Comparison of ENCODE assay signal across 15 cellular contexts in genomic region chr21:43130094-43130493, GRCh38. TPM values are rescaled to one million over a fixed set of nuclear protein-coding genes. Genes with fewer than 3 reads are reported as not detected.
"Had no signal": no experiment of that assay in that cellular context is flagged by ENCODE, and none has a peak within 500 bp of the region (broad histone marks: within the 10 kb centered on the region; RNA-seq: fewer than 3 reads in every experiment).

No MANE protein-coding gene starts in this region.

RNA-seq across cellular contexts. Expression of gene CRYAA, which starts 38.7 kb away (rescaled TPM):
- total RNA-seq: activated B cell treated with CpG ODN at 0.5 μM for 24 hours; activated CD4-positive, alpha-beta memory T cell treated with anti-CD3 and anti-CD28 coated beads for 36 hours; activated CD4-positive, alpha-beta memory T cell treated with anti-CD3 and anti-CD28 coated beads, Interleukin-2, amount 10 ng/mL, durations not matched to agents 7 days and 5 days; activated CD4-positive, alpha-beta T cell treated with anti-CD3 and anti-CD28 coated beads for 36 hours; activated CD4-positive, alpha-beta T cell treated with anti-CD3 and anti-CD28 coated beads, Interleukin-2, amount 10 ng/mL, durations not matched to agents 24 days and 14 days; activated CD4-positive, alpha-beta T cell treated with anti-CD3 and anti-CD28 coated beads, Interleukin-2, amount 10 ng/mL, durations not matched to agents 7 days and 5 days; activated CD8-positive, alpha-beta memory T cell treated with anti-CD3 and anti-CD28 coated beads for 36 hours; activated CD8-positive, alpha-beta memory T cell treated with anti-CD3 and anti-CD28 coated beads, Interleukin-2, amount 10 ng/mL, durations not matched to agents 7 days and 5 days; activated CD8-positive, alpha-beta T cell treated with anti-CD3 and anti-CD28 coated beads for 36 hours; activated CD8-positive, alpha-beta T cell treated with anti-CD3 and anti-CD28 coated beads, Interleukin-2, amount 10 ng/mL, durations not matched to agents 7 days and 5 days; T-cell; T-helper 1 cell treated with Interleukin-12 subunit alpha and Interleukin-12 subunit beta and Interleukin-4 antibody, amounts not matched to agents 30 ng/mL and 1 ng/mL, for 36 hours; T-helper 17 cell; T-helper 2 cell treated with Interferon-gamma antibody and Interleukin-4, amounts not matched to agents 100 ng/mL and 5 ng/mL, for 36 hours; WTC11 had no signal
